7 cellular contexts compared by ENCODE assay signal in the genomic region with DNA sequence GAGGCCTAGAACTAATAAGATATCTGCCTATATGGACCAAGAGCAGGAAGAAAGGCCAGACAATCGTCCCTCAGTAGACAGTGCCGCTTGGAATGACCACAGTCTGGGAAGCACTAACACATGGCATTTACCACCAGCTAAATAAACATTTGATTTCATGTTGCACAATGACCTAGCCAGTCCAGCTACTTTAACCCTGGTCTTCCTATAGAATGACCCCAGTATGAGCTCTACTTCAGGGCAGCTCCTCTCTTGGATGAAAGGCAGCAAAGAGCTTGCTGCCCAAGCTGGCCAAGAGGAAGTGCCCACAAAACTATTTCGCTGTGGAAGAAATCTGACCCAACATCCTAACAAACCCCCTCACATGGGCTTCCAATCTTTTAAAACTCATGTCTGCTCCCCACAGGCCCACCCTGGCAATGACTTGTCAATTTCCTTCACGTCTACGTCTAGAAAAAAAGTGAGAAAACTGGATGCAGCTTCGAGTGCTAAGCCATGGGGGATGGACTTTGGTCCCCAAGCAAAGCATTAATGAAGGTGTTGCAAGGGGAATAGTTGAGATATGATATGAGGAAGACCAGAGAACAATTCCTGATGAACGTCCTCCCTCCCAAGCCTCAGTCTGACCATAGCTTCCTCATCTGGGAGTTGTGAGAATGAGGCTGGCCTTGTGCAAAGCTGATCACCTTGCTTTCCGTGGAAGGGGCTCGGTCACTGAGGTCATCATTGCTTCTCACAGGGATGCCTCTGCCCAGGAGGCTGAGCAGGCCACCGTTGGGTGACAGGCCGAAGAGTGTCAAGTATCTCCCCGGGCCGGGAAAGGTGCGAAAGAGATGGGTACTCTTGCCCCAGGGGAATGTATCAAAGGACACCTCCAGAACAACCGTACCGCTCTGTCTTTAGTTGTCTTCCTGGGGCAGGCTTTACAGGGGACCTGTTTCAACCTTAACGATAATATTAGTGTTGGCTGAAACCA. TPM values are rescaled to one million over a fixed set of nuclear protein-coding genes. Genes with fewer than 3 reads are reported as not detected.
DNase-seq lines count a peak whose midpoint lies in the region; ATAC-seq and TF ChIP-seq lines count a peak whose summit lies in the region.

No MANE protein-coding gene starts in this region.

- peak overlapping the region; percentile 10 to 90 for H3K27ac ChIP-seq in coronary artery

- DNase-seq in GM20000 (ENCODE audit: low spot score): peak; percentile 7
- DNase-seq in LNCaP clone FGC (ENCODE audit: low read depth): no peak
- peak; percentile 76 for DNase-seq in coronary artery (ENCODE audit: low spot score)
- peak in 2 of 3 donors; percentile 32 to 53 for DNase-seq in mucosa of descending colon
- no peak for DNase-seq in DMS153 (lab: John Stamatoyannopoulos, UW)
- DNase-seq in NCI-H510A treated with DMSO at 0.1 percent for 48 hours (lab: John Stamatoyannopoulos, UW): no peak

- ATAC-seq in mucosa of descending colon: peak; percentile 13
- ATAC-seq in HG03442 (IDR thresholded peaks at IDR 0.05; ENCODE audit: unreplicated experiment): no peak

- no peaks in the 10 kb centered on the region for H3K9me3 ChIP-seq in mucosa of descending colon

- intact Hi-C loops in mucosa of descending colon (cut with DNase I, micrococcal nuclease): no loop called here

- peaks cover 18% of the 10 kb centered on the region for H3K4me1 ChIP-seq in mucosa of descending colon (ENCODE audit: low read depth)

- peak overlapping the region; percentile 54 for H3K4me3 ChIP-seq in LNCaP clone FGC (ENCODE audit: low read depth, low read length)
- peak overlapping the region; percentile 97 for H3K4me3 ChIP-seq in coronary artery
- H3K4me3 ChIP-seq in mucosa of descending colon: peak overlapping the region; percentile 44

- no peaks in the 10 kb centered on the region for H3K36me3 ChIP-seq in mucosa of descending colon (ENCODE audit: low read depth)

- TF ChIP-seq CTCF in GM20000 (IDR thresholded peaks at IDR 0.05; ENCODE audit: extremely low read depth, missing control alignments): no peak
- no peak for TF ChIP-seq CTCF in LNCaP clone FGC (IDR thresholded peaks at IDR 0.05; ENCODE audit: control insufficient read depth, extremely low read depth, insufficient read depth)
- TF ChIP-seq CTCF in coronary artery (IDR thresholded peaks at IDR 0.05): no peak
- no peak for TF ChIP-seq CTCF in mucosa of descending colon (IDR thresholded peaks at IDR 0.05)

RNA-seq across cellular contexts. Expression of a gene that starts 1.0 kb away (rescaled TPM):
- total RNA-seq in mucosa of descending colon: 10 to 100 TPM; 32.7 to 39.0 (median 36.9) TPM

RNA-seq across cellular contexts. Expression of a gene that starts 21.0 kb away (rescaled TPM):
- total RNA-seq in mucosa of descending colon: 100 to 1,000 TPM in 1 of 3 donors, 10 to 100 TPM in 2; 73.3 to 109 (median 82.1) TPM

RNA-seq across cellular contexts. Expression of a gene that starts 50.0 kb away (rescaled TPM):
- total RNA-seq in mucosa of descending colon: 10 to 100 TPM; 53.3 to 76.3 (median 55.6) TPM

Comparison
In these comparisons a context has a peak if more than half of its experiments do, and no peak if none do; other contexts are left out.
1. DNase-seq: peak in GM20000 (single experiment), coronary artery (single experiment) and mucosa of descending colon (2 of 3); none in LNCaP clone FGC (single experiment), DMS153 (single experiment) and NCI-H510A treated with DMSO at 0.1 percent for 48 hours (single experiment).
2. H3K4me3 ChIP-seq: peak in every context shown above with its lines; median percentile 97 in coronary artery; 54 in LNCaP clone FGC; 44 in mucosa of descending colon.